24 cellular contexts compared by ENCODE assay signal in genomic region chr7:7581531-7582179, GRCh38. TPM values are rescaled to one million over a fixed set of nuclear protein-coding genes. Genes with fewer than 3 reads are reported as not detected.
DNase-seq lines count a peak whose midpoint lies in the region; ATAC-seq, FAIRE-seq and TF ChIP-seq lines count a peak whose summit lies in the region.
"Had no signal": no experiment of that assay in that cellular context is flagged by ENCODE, and none has a peak within 500 bp of the region (broad histone marks: within the 10 kb centered on the region; RNA-seq: fewer than 3 reads in every experiment).

No MANE protein-coding gene starts in this region.

- TF ChIP-seq CTCF in D721Med (IDR thresholded peaks at IDR 0.05; ENCODE audit: insufficient read depth, missing control alignments) (no peak), foreskin keratinocyte (conservative IDR thresholded peaks at IDR 0.05) (no peak), mesothelial cell of epicardium (IDR thresholded peaks at IDR 0.05; ENCODE audit: unreplicated experiment) (no peak), MM.1S (IDR thresholded peaks at IDR 0.05; ENCODE audit: low read length) (no peak), thyroid gland (IDR thresholded peaks at IDR 0.05) (no peak)

- no peaks in the 10 kb centered on the region for H4K20me1 ChIP-seq in MM.1S (ENCODE audit: insufficient read depth, low read length)

- H3K9me2 ChIP-seq in MM.1S (replicated peaks; ENCODE audit: insufficient read depth, low read length) = no peaks in the 10 kb centered on the region

- peaks cover 2% of the 10 kb centered on the region for H3K36me3 Mint-ChIP-seq in mesothelial cell of epicardium

- no peaks in the 10 kb centered on the region for H3K79me2 ChIP-seq in MM.1S (ENCODE audit: low read length)

- H3K4me1 Mint-ChIP-seq in mesothelial cell of epicardium = peaks cover 6% of the 10 kb centered on the region
- H3K4me1 Mint-ChIP-seq: activated CD8-positive, alpha-beta memory T cell treated with anti-CD3 and anti-CD28 coated beads, Interleukin-2, amount 10 ng/mL, durations not matched to agents 7 days and 5 days had no signal

- no peak for DNase-seq in D721Med (ENCODE audit: insufficient read length, low spot score)
- peak; percentile 77 for DNase-seq in NCI-H2227 (lab: John Stamatoyannopoulos, UW; ENCODE audit: unreplicated experiment)
- peak in 1 of 2 donors; percentile 13 for DNase-seq in foreskin keratinocyte
- DNase-seq in mesothelial cell of epicardium (ENCODE audit: low spot score in 2 of 2, unreplicated experiment in 2 of 2) = no peak
- DNase-seq in MM.1S = no peak
- DNase-seq in MG63 = no peak
- no peak for DNase-seq in thyroid gland
- DNase-seq: activated CD4-positive, alpha-beta T cell treated with anti-CD3 and anti-CD28 coated beads for 48 hours; activated CD8-positive, alpha-beta memory T cell treated with anti-CD3 and anti-CD28 coated beads, Interleukin-2, amount 10 ng/mL, durations not matched to agents 7 days and 5 days; activated naive CD8-positive, alpha-beta T cell treated with anti-CD3 and anti-CD28 coated beads for 36 hours; DMS79 treated with DMSO at 0.1 percent for 48 hours; KBM-7; naive thymus-derived CD8-positive, alpha-beta T cell; sigmoid colon; stimulated activated CD4-positive, alpha-beta T cell treated with anti-CD3 and anti-CD28 coated beads, Interleukin-15, amount 100 ng/mL, for 24 hours; trophoblast cell had no signal

- 68 to 76% methylated on average over 10 of the region's 10 CpGs for WGBS in thyroid gland, 2 donors

- peak overlapping the region; percentile 72 for H3K27ac Mint-ChIP-seq in mesothelial cell of epicardium
- H3K27ac Mint-ChIP-seq: activated CD8-positive, alpha-beta memory T cell treated with anti-CD3 and anti-CD28 coated beads, Interleukin-2, amount 10 ng/mL, durations not matched to agents 7 days and 5 days; activated naive CD8-positive, alpha-beta T cell treated with anti-CD3 and anti-CD28 coated beads for 36 hours; activated T-helper 1 cell treated with anti-CD3 and anti-CD28 coated beads, Interleukin-12 subunit alpha, Interleukin-12 subunit beta, Interleukin-2, Interleukin-4 antibody, amounts not matched to agents 30 ng/mL and 10 ng/mL and 1 ng/mL, durations not matched to agents 14 hours and 24 hours and 36 hours; B cell; naive thymus-derived CD8-positive, alpha-beta T cell had no signal

- H3K9ac ChIP-seq in MM.1S (ENCODE audit: low read length) = no peak overlapping the region

- H3K36me3 ChIP-seq in MM.1S (replicated peaks; ENCODE audit: insufficient read depth, low read length) (no peaks in the 10 kb centered on the region), MG63 (peaks cover 8% of the 10 kb centered on the region; the same call in 1 of the 2 replicates), thyroid gland (no peaks in the 10 kb centered on the region)
- H3K36me3 ChIP-seq: sigmoid colon had no signal

- H3K27ac ChIP-seq in foreskin keratinocyte (no peak overlapping the region), MM.1S (ENCODE audit: low read length) (no peak overlapping the region), thyroid gland (no peak overlapping the region)
- H3K27ac ChIP-seq: HL-60, sigmoid colon had no signal

- H2AFZ ChIP-seq in MM.1S (ENCODE audit: low read length) = no peak overlapping the region

- no peaks in the 10 kb centered on the region for H3K4me1 ChIP-seq in foreskin keratinocyte
- H3K4me1 ChIP-seq in MM.1S (ENCODE audit: low read length) = peaks cover 10% of the 10 kb centered on the region
- no peaks in the 10 kb centered on the region for H3K4me1 ChIP-seq in thyroid gland

- H3K27me3 ChIP-seq in foreskin keratinocyte (no peaks in the 10 kb centered on the region), MM.1S (replicated peaks; ENCODE audit: insufficient read depth, low read length) (no peaks in the 10 kb centered on the region), MG63 (no peaks in the 10 kb centered on the region), thyroid gland (no peaks in the 10 kb centered on the region)
- H3K27me3 ChIP-seq: sigmoid colon had no signal

- H3K4me2 ChIP-seq in MM.1S (ENCODE audit: low read depth, low read length) = no peak overlapping the region

- H3K9me3 ChIP-seq in MM.1S (replicated peaks; ENCODE audit: insufficient read depth, low read length) (no peaks in the 10 kb centered on the region), MG63 (no peaks in the 10 kb centered on the region), thyroid gland (no peaks in the 10 kb centered on the region)
- H3K9me3 ChIP-seq: sigmoid colon had no signal

- no peaks in the 10 kb centered on the region for H3F3A ChIP-seq in MM.1S (ENCODE audit: insufficient read depth, low read length)

- no peak overlapping the region for H3K4me3 ChIP-seq in MM.1S (ENCODE audit: low read length)
- H3K4me3 ChIP-seq in MG63 = no peak overlapping the region
- H3K4me3 ChIP-seq in thyroid gland (replicated peaks in 1 of 3) = no peak overlapping the region
- H3K4me3 ChIP-seq: sigmoid colon had no signal

- TF ChIP-seq POLR2A in thyroid gland (IDR thresholded peaks at IDR 0.05) = no peak

- intact Hi-C loops in thyroid gland (cut with DNase I) = no loop called here

- no peak overlapping the region for H3K4me3 Mint-ChIP-seq in mesothelial cell of epicardium
- H3K4me3 Mint-ChIP-seq: activated CD8-positive, alpha-beta memory T cell treated with anti-CD3 and anti-CD28 coated beads, Interleukin-2, amount 10 ng/mL, durations not matched to agents 7 days and 5 days; activated naive CD8-positive, alpha-beta T cell treated with anti-CD3 and anti-CD28 coated beads for 36 hours; activated T-helper 1 cell treated with anti-CD3 and anti-CD28 coated beads, Interleukin-12 subunit alpha, Interleukin-12 subunit beta, Interleukin-2, Interleukin-4 antibody, amounts not matched to agents 30 ng/mL and 10 ng/mL and 1 ng/mL, durations not matched to agents 14 hours and 24 hours and 36 hours; B cell; naive thymus-derived CD8-positive, alpha-beta T cell had no signal

- no peaks in the 10 kb centered on the region for H3K9me3 Mint-ChIP-seq in mesothelial cell of epicardium
- H3K9me3 Mint-ChIP-seq: activated naive CD8-positive, alpha-beta T cell treated with anti-CD3 and anti-CD28 coated beads for 36 hours; activated T-helper 1 cell treated with anti-CD3 and anti-CD28 coated beads, Interleukin-12 subunit alpha, Interleukin-12 subunit beta, Interleukin-2, Interleukin-4 antibody, amounts not matched to agents 30 ng/mL and 10 ng/mL and 1 ng/mL, durations not matched to agents 14 hours and 24 hours and 36 hours; naive thymus-derived CD8-positive, alpha-beta T cell had no signal

- peak; percentile 97 for FAIRE-seq in D721Med (lab: Jason Lieb, UNC)
- FAIRE-seq: GM12891 had no signal

- H3K27me3 Mint-ChIP-seq in mesothelial cell of epicardium (ENCODE audit: low read depth) = no peaks in the 10 kb centered on the region
- H3K27me3 Mint-ChIP-seq: activated CD8-positive, alpha-beta memory T cell treated with anti-CD3 and anti-CD28 coated beads, Interleukin-2, amount 10 ng/mL, durations not matched to agents 7 days and 5 days; activated naive CD8-positive, alpha-beta T cell treated with anti-CD3 and anti-CD28 coated beads for 36 hours; B cell; naive thymus-derived CD8-positive, alpha-beta T cell had no signal

- ATAC-seq in foreskin keratinocyte = peak; percentile 74
- ATAC-seq in GM18868 (IDR thresholded peaks at IDR 0.05; ENCODE audit: unreplicated experiment) = no peak
- ATAC-seq: activated CD8-positive, alpha-beta memory T cell treated with anti-CD3 and anti-CD28 coated beads, Interleukin-2, amount 10 ng/mL, durations not matched to agents 7 days and 5 days; left lobe of liver; naive thymus-derived CD8-positive, alpha-beta T cell had no signal

RNA-seq across cellular contexts. Expression of gene MIOS, which starts 15.0 kb away (rescaled TPM):
- total RNA-seq in foreskin keratinocyte (20.8 and 22.6 TPM in 2 replicates), mesothelial cell of epicardium (31.0 to 33.7 TPM (median 33.1 TPM) in 3 replicates), thyroid gland (10 to 100 TPM; 37.2 to 48.7 (median 42.6) TPM)
- 6.4 and 8.0 TPM in 2 replicates for polyA plus RNA-seq in foreskin keratinocyte
- 20.2 and 21.3 TPM in 2 replicates for total RNA-seq in MG63 (2014; rRNA removed; shearing (Covaris generic); ENCODE audit: low replicate concordance)

RNA-seq across cellular contexts. Expression of gene COL28A1, which starts 46.0 kb away (rescaled TPM):
- not detected in 2 replicates for total RNA-seq in foreskin keratinocyte
- polyA plus RNA-seq in foreskin keratinocyte = not detected in 2 replicates
- total RNA-seq in mesothelial cell of epicardium = 1.6 to 1.8 TPM (median 1.7 TPM) in 3 replicates
- not detected in 2 replicates for total RNA-seq in MG63 (2014; rRNA removed; shearing (Covaris generic); ENCODE audit: low replicate concordance)
- 1 to 10 TPM in 2 of 4 donors, under 1 TPM in 2; 0.54 to 1.9 (median 0.97) TPM for total RNA-seq in thyroid gland
- total RNA-seq: A172; activated CD8-positive, alpha-beta memory T cell treated with anti-CD3 and anti-CD28 coated beads, Interleukin-2, amount 10 ng/mL, durations not matched to agents 7 days and 5 days; activated T-helper 1 cell treated with anti-CD3 and anti-CD28 coated beads, Interleukin-12 subunit alpha, Interleukin-12 subunit beta, Interleukin-2, Interleukin-4 antibody, amounts not matched to agents 30 ng/mL and 10 ng/mL and 1 ng/mL, durations not matched to agents 14 hours and 24 hours and 36 hours; T-helper 1 cell treated with Interleukin-12 subunit alpha and Interleukin-12 subunit beta and Interleukin-4 antibody, amounts not matched to agents 30 ng/mL and 1 ng/mL, for 36 hours had no signal
- polyA plus RNA-seq: naive thymus-derived CD8-positive, alpha-beta T cell had no signal

RNA-seq across cellular contexts. Expression of gene UMAD1, which starts 58.9 kb away (rescaled TPM):
- total RNA-seq in foreskin keratinocyte (10.4 and 10.5 TPM in 2 replicates), mesothelial cell of epicardium (7.5 to 10.0 TPM (median 8.3 TPM) in 3 replicates), thyroid gland (10 to 100 TPM; 39.4 to 46.4 (median 44.0) TPM)
- polyA plus RNA-seq in foreskin keratinocyte = 6.5 and 7.1 TPM in 2 replicates
- 9.3 and 15.9 TPM in 2 replicates for total RNA-seq in MG63 (2014; rRNA removed; shearing (Covaris generic); ENCODE audit: low replicate concordance)
